Comparison of ENCODE assay signal across 12 cellular contexts in the genomic region with DNA sequence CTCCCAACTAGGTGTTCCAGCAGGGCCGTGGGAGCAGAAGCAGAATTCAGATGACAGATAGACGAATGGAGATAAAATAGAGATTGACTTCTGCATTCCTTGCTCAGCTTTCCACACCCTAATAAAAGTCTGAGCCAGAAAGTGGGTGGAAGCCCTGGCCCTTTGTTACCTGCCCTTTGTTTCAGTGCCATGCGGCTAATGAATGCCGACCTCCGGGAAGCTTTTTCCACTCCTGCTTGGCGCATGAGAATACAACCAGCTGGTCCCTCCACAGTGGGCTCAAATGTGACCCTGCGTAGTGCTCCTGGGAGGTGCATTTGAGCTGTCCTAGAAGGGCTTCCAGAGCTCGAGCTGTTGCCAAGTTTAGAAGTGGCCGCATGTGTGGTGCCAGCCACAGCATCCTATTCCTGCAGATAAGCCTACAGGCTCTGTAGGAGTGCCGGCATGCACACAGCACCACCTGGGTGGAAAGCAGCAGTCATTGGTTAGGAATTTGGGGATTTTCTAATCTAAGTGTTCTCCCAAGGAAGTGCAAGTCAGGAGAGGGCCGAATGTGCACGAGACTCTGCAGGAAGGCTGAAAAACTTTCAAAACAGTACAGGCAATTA.
DNase-seq lines count a peak whose midpoint lies in the region; ATAC-seq and TF ChIP-seq lines count a peak whose summit lies in the region.
"Had no signal": no experiment of that assay in that cellular context is flagged by ENCODE, and none has a peak within 500 bp of the region (broad histone marks: within the 10 kb centered on the region; RNA-seq: fewer than 3 reads in every experiment).

No MANE protein-coding gene starts in this region.

- intact Hi-C loops in colonic mucosa (cut with DNase I) = loop anchor here (5.0 kb wide), 1 partner anchor 81 kb away; no protein-coding TSS in a partner anchor

- H3K27me3 ChIP-seq in HUES64 (ENCODE audit: insufficient read depth, low read length) (no peaks in the 10 kb centered on the region), colonic mucosa (no peaks in the 10 kb centered on the region)

- no peaks in the 10 kb centered on the region for H3K9me3 ChIP-seq in HUES64 (ENCODE audit: insufficient read depth, low read depth, low read length)
- no peaks in the 10 kb centered on the region for H3K9me3 ChIP-seq in colonic mucosa

- H3K36me3 ChIP-seq in HUES64 (ENCODE audit: insufficient read depth, low read length) (no peaks in the 10 kb centered on the region), colonic mucosa (no peaks in the 10 kb centered on the region)

- H3K4me3 ChIP-seq in HUES64 (ENCODE audit: low read length) (no peak overlapping the region), colonic mucosa (no peak overlapping the region)

- 40% methylated on average over 12 of the region's 12 CpGs for WGBS in HUES64

- TF ChIP-seq CTCF in colonic mucosa (IDR thresholded peaks at IDR 0.05) = no peak

- DNase-seq in A172 (ENCODE audit: low spot score) = peak; percentile 93
- peak; percentile 34 for DNase-seq in colonic mucosa
- peak; percentile 94 for DNase-seq in kidney tubule cell (ENCODE audit: low spot score)
- DNase-seq in globus pallidus (ENCODE audit: low spot score) = no peak
- DNase-seq: NK-92 treated with Interleukin-12 subunit alpha and Interleukin-12 subunit beta, amount 100 ng/mL, for 24 hours; posterior cingulate gyrus; stimulated activated naive CD4-positive, alpha-beta T cell had no signal

- ATAC-seq in GM18868 (IDR thresholded peaks at IDR 0.05; ENCODE audit: unreplicated experiment) = no peak
- no peak for ATAC-seq in HG02970 (IDR thresholded peaks at IDR 0.05; ENCODE audit: low FRiP score, unreplicated experiment)
- ATAC-seq in HG03457 (IDR thresholded peaks at IDR 0.05; ENCODE audit: unreplicated experiment) = no peak

- peak overlapping the region; percentile 71 for H3K9ac ChIP-seq in HUES64 (ENCODE audit: low read depth, low read length)
- H3K9ac ChIP-seq in colonic mucosa (ENCODE audit: low read depth in 2 of 2, low read length in 2 of 2) = peak overlapping the region in 1 of 2 donors; percentile 62

- H3K27ac ChIP-seq in HUES64 (ENCODE audit: low read depth, low read length) = peak overlapping the region; percentile 82
- peak overlapping the region; percentile 15 for H3K27ac ChIP-seq in colonic mucosa
- H3K27ac ChIP-seq: C4-2B had no signal

- H3K4me1 ChIP-seq in HUES64 (ENCODE audit: insufficient read depth, low read length) (peaks cover 36% of the 10 kb centered on the region), colonic mucosa (peaks cover 11% of the 10 kb centered on the region)
